Comparison of ENCODE assay signal across 8 cellular contexts in the genomic region with DNA sequence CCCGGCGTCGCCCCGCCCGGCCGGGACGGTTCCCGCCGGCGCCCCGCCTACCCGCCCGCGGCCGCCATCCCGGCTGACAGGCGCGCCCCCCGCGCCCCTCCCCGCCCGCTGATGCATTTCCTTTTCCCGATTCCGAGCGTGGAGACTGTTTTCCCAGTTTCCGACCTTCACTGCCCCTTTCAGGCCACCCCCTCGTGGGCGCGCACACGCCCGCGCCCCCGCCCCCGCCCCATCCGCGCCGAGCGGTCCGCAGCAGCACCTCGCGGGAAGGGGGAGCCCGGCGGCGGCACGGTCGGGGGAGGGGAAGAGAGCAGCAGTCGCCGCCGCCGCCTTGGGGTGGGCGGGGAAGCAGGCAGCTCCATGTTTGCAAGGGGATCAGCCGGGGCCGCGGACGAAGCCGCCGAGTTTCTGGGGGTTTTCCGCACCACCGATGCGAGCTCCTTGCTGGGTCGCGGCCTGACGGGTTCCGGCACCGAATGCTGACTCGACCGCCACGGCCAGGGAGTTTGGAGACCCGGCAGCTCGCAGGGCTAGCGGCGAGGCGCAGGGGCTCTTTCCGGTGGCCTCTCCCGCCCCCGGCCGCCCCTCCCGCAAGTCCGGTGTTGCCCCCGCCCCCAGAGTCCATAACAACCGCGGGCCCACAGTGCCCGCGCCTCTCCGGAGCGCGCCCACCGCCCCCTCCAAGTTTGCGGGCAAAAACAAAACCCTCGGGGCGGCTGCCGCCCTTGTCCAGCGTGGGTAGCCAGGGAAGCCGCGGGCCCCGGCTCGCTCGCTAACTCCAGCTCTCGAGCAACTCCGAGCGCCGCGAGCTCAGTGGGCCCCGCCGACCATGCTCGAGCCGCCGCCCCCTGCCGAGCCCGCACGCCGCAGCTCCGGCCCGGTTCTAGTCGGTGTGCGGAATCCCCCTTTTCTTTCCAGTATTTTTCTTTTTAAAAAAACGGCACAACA. TPM values are rescaled to one million over a fixed set of nuclear protein-coding genes. Genes with fewer than 3 reads are reported as not detected.
A peak's percentile ranks its signal among the peaks of the same experiment; 100 is the strongest.
DNase-seq lines count a peak whose midpoint lies in the region; ATAC-seq and TF ChIP-seq lines count a peak whose summit lies in the region.

No MANE protein-coding gene starts in this region.

- no peak for TF ChIP-seq CTCF in BJ (IDR thresholded peaks at IDR 0.05; ENCODE audit: insufficient read depth, low read depth, low read length)
- TF ChIP-seq CTCF in hepatocyte (IDR thresholded peaks at IDR 0.05; ENCODE audit: poor library complexity): no peak
- no peak for TF ChIP-seq CTCF in gastrocnemius medialis (IDR thresholded peaks at IDR 0.05 in 4 of 5, conservative IDR thresholded peaks at IDR 0.05 in 1 of 5)

- H3K9me2 ChIP-seq in hepatocyte (replicated peaks; ENCODE audit: insufficient read depth): no peaks in the 10 kb centered on the region

- peak overlapping the region; percentile 91 for H3K27ac Mint-ChIP-seq in activated naive CD8-positive, alpha-beta T cell treated with anti-CD3 and anti-CD28 coated beads, Interleukin-2, amount 50 U/mL, for 24 hours

- peaks cover 15% of the 10 kb centered on the region for H3K4me1 ChIP-seq in hepatocyte (ENCODE audit: insufficient read depth)
- peaks cover 13 to 21% of the 10 kb centered on the region in 2 donors for H3K4me1 ChIP-seq in gastrocnemius medialis

- H3K36me3 ChIP-seq in BJ (ENCODE audit: control insufficient read depth, insufficient read depth, low read length): no peaks in the 10 kb centered on the region
- H3K36me3 ChIP-seq in hepatocyte (replicated peaks; ENCODE audit: insufficient read depth, low read depth): no peaks in the 10 kb centered on the region
- no peaks in the 10 kb centered on the region for H3K36me3 ChIP-seq in gastrocnemius medialis

- peaks cover 7% of the 10 kb centered on the region for H3K79me2 ChIP-seq in hepatocyte

- intact Hi-C loops in gastrocnemius medialis (cut with DNase I; ENCODE audit: low total_unique reads): loop anchor here (1.0 to 10.0 kb wide), 6 partner anchors 86 to 1970 kb away; a partner anchor contains a TSS

- no peaks in the 10 kb centered on the region for H3K9me3 ChIP-seq in hepatocyte (ENCODE audit: low read depth)
- no peaks in the 10 kb centered on the region for H3K9me3 ChIP-seq in gastrocnemius medialis

- CTCF ChIA-PET in BJ (lab: Yijun Ruan, JAX): interaction anchor here (0.6 to 2.5 kb wide), 6 partner anchors 11 to 185 kb away, joined by 3 to 9 read pairs (median 5); a partner anchor contains a TSS

- TF ChIP-seq POLR2A in gastrocnemius medialis (IDR thresholded peaks at IDR 0.05): no peak

- peak overlapping the region; percentile 59 for H3K4me3 ChIP-seq in BJ (ENCODE audit: low read depth, low read length)
- H3K4me3 ChIP-seq in hepatocyte: peak overlapping the region; percentile 60
- peak overlapping the region; percentile 87 to 98 (median 94) for H3K4me3 ChIP-seq in gastrocnemius medialis

- peak overlapping the region; percentile 98 for H3K27ac ChIP-seq in hepatocyte
- H3K27ac ChIP-seq in gastrocnemius medialis: peak overlapping the region; percentile 97 to 100 (median 100)

- H3K9me3 Mint-ChIP-seq in activated naive CD8-positive, alpha-beta T cell treated with anti-CD3 and anti-CD28 coated beads, Interleukin-2, amount 50 U/mL, for 24 hours: no peaks in the 10 kb centered on the region

- POLR2A ChIA-PET in BJ (lab: Charles Lee): interaction anchor here (0.5 to 1.5 kb wide), 5 partner anchors 87 to 253 kb away, joined by 3 to 9 read pairs (median 5); a partner anchor contains a TSS

- H3K27me3 Mint-ChIP-seq in activated naive CD8-positive, alpha-beta T cell treated with anti-CD3 and anti-CD28 coated beads, Interleukin-2, amount 50 U/mL, for 24 hours: no peaks in the 10 kb centered on the region

- H3K4me2 ChIP-seq in hepatocyte: peak overlapping the region; percentile 88

- H3K4me1 Mint-ChIP-seq in activated naive CD8-positive, alpha-beta T cell treated with anti-CD3 and anti-CD28 coated beads, Interleukin-2, amount 50 U/mL, for 24 hours: peaks cover 25% of the 10 kb centered on the region

- H3K27me3 ChIP-seq in BJ (ENCODE audit: control insufficient read depth, insufficient read depth, low read length) (no peaks in the 10 kb centered on the region), hepatocyte (no peaks in the 10 kb centered on the region), gastrocnemius medialis (no peaks in the 10 kb centered on the region)

- peak overlapping the region; percentile 97 for H2AFZ ChIP-seq in hepatocyte

- WGBS in hepatocyte (ENCODE audit: low lambda C conversion rate, missing lambda C conversion rate): 1% methylated on average over 32 of the region's 117 CpGs

- DNase-seq in BJ (ENCODE audit: low read depth) (no peak), HUDEP-2 (lab: John Stamatoyannopoulos, UW; ENCODE audit: unreplicated experiment in 76 of 76) (peak in 52 of 76 experiments; percentile 10 to 76 (median 53)), SW 1271 (lab: John Stamatoyannopoulos, UW) (peak; percentile 82 to 96), hepatocyte (ENCODE audit: low spot score) (peak; percentile 87), gastrocnemius medialis (peak in 1 of 2 donors; percentile 57), G401 (ENCODE audit: low spot score) (no peak)
- DNase-seq in activated naive CD8-positive, alpha-beta T cell treated with anti-CD3 and anti-CD28 coated beads, Interleukin-2, amount 50 U/mL, for 24 hours: peak; percentile 85

- H3K4me3 Mint-ChIP-seq in activated naive CD8-positive, alpha-beta T cell treated with anti-CD3 and anti-CD28 coated beads, Interleukin-2, amount 50 U/mL, for 24 hours: peak overlapping the region; percentile 99

- peaks cover 4% of the 10 kb centered on the region for H3K36me3 Mint-ChIP-seq in activated naive CD8-positive, alpha-beta T cell treated with anti-CD3 and anti-CD28 coated beads, Interleukin-2, amount 50 U/mL, for 24 hours (ENCODE audit: low read depth)

- no peak for ATAC-seq in activated naive CD8-positive, alpha-beta T cell treated with anti-CD3 and anti-CD28 coated beads, Interleukin-2, amount 50 U/mL, for 24 hours
- peak; percentile 4 for ATAC-seq in gastrocnemius medialis
- no peak for ATAC-seq in HG03565 (IDR thresholded peaks at IDR 0.05; ENCODE audit: unreplicated experiment)

- in situ Hi-C loops in gastrocnemius medialis (cut with MboI; ENCODE audit: low sequenced_read_pairs in 4 of 4) (no loop called here), G401 (cut with HindIII; ENCODE audit: low sequenced_read_pairs) (no loop called here)

- H4K20me1 ChIP-seq in hepatocyte (ENCODE audit: insufficient read depth, poor library complexity, severe bottlenecking): peaks cover 7% of the 10 kb centered on the region

RNA-seq across cellular contexts. Expression of a gene that starts 3.3 kb away (rescaled TPM):
- 24.8 and 39.5 TPM in 2 replicates for polyA plus RNA-seq in BJ (2011; rRNA removed)
- 56.6 and 59.8 TPM in 2 replicates for polyA minus RNA-seq in BJ (2011; rRNA and poly(A)+ RNA removed)
- 28.8 and 35.8 TPM in 2 replicates for total RNA-seq in hepatocyte
- 13.3 and 16.5 TPM in 2 replicates for polyA plus RNA-seq in hepatocyte
- total RNA-seq in gastrocnemius medialis: 10 to 100 TPM; 16.1 to 25.3 (median 21.0) TPM
- 23.3 and 44.2 TPM in 2 replicates for total RNA-seq in G401 (2014; rRNA removed; shearing (Covaris generic))

Comparison
In these comparisons a context has a peak if more than half of its experiments do, and no peak if none do; other contexts are left out.
1. DNase-seq: peak in HUDEP-2 (52 of 76), SW 1271 (2 of 2), activated naive CD8-positive, alpha-beta T cell treated with anti-CD3 and anti-CD28 coated beads, Interleukin-2, amount 50 U/mL, for 24 hours (single experiment) and hepatocyte (single experiment); none in BJ (single experiment) and G401 (single experiment).
2. ATAC-seq: peak in gastrocnemius medialis (2 of 2); none in activated naive CD8-positive, alpha-beta T cell treated with anti-CD3 and anti-CD28 coated beads, Interleukin-2, amount 50 U/mL, for 24 hours (single experiment) and HG03565 (single experiment).
3. Peak in every context shown above with its lines, with median percentiles within 50 percentile points of each other: H3K4me3 ChIP-seq.